In genomic region chr11:57476883-57477506, GRCh38 we compare ENCODE assay signal across 8 cellular contexts. TPM values are rescaled to one million over a fixed set of nuclear protein-coding genes. Genes with fewer than 3 reads are reported as not detected.
DNase-seq lines count a peak whose midpoint lies in the region; ATAC-seq, FAIRE-seq and TF ChIP-seq lines count a peak whose summit lies in the region.

No MANE protein-coding gene starts in this region.

- no peak overlapping the region for H3K23ac ChIP-seq in mesendoderm (ENCODE audit: low read length)

- no peak overlapping the region for H2BK15ac ChIP-seq in mesendoderm (replicated peaks; ENCODE audit: low read depth)

- H3K56ac ChIP-seq in mesendoderm (ENCODE audit: low read length): peak overlapping the region; percentile 76

- peak overlapping the region; percentile 69 for H3K27ac ChIP-seq in 22Rv1
- no peak overlapping the region for H3K27ac ChIP-seq in RWPE2 (ENCODE audit: poor library complexity, severe bottlenecking)
- no peak overlapping the region for H3K27ac ChIP-seq in mesendoderm (ENCODE audit: low read depth, low read length)
- H3K27ac ChIP-seq in caudate nucleus (ENCODE audit: low read depth, low read length): no peak overlapping the region

- H3K27me3 ChIP-seq in RWPE2 (ENCODE audit: insufficient read depth, poor library complexity, severe bottlenecking) (peaks cover 14% of the 10 kb centered on the region), mesendoderm (ENCODE audit: insufficient read depth, low read length, poor library complexity) (peaks cover 20% of the 10 kb centered on the region)

- H3K79me2 ChIP-seq in mesendoderm (ENCODE audit: control insufficient read depth, insufficient read depth, low read length): no peaks in the 10 kb centered on the region

- H3K36me3 ChIP-seq in RWPE2 (ENCODE audit: low read depth): no peaks in the 10 kb centered on the region
- no peaks in the 10 kb centered on the region for H3K36me3 ChIP-seq in mesendoderm (ENCODE audit: control insufficient read depth, insufficient read depth, low read length)

- H2AK5ac ChIP-seq in mesendoderm (ENCODE audit: low read length): no peak overlapping the region

- no peak overlapping the region for H4K8ac ChIP-seq in mesendoderm (ENCODE audit: low read depth, low read length)

- no peaks in the 10 kb centered on the region for H3K9me3 ChIP-seq in RWPE2 (ENCODE audit: severe bottlenecking)

- DNase-seq in GM13976 (ENCODE audit: low spot score) (peak; percentile 79), RWPE2 (ENCODE audit: low spot score) (no peak), dermis blood vessel endothelial cell (peak; percentile 55), mesendoderm (peak; percentile 64), caudate nucleus (lab: John Stamatoyannopoulos, UW) (no peak), RCC 7860 (ENCODE audit: low spot score) (no peak)

- WGBS in mesendoderm (ENCODE audit: extremely low coverage, insufficient coverage, low lambda C conversion rate): no CpG with 5 or more reads among the region's 17 CpGs

- H2BK120ac ChIP-seq in mesendoderm (ENCODE audit: low read depth, low read length): no peak overlapping the region

- H4K5ac ChIP-seq in mesendoderm (ENCODE audit: low read length): no peak overlapping the region

- H3K4me3 ChIP-seq in RWPE2 (ENCODE audit: severe bottlenecking): peak overlapping the region; percentile 16
- no peak overlapping the region for H3K4me3 ChIP-seq in mesendoderm (ENCODE audit: low read length)

- H3K4me2 ChIP-seq in mesendoderm (ENCODE audit: low read length): peak overlapping the region; percentile 56

- peak overlapping the region; percentile 63 for H3K9ac ChIP-seq in mesendoderm (ENCODE audit: low read length)

- no peaks in the 10 kb centered on the region for H3K4me1 ChIP-seq in RWPE2 (ENCODE audit: insufficient read depth, poor library complexity, severe bottlenecking)
- peaks cover 6% of the 10 kb centered on the region for H3K4me1 ChIP-seq in mesendoderm (ENCODE audit: control insufficient read depth, low read depth, low read length)

- no peak overlapping the region for H3K4ac ChIP-seq in mesendoderm (ENCODE audit: low read depth, low read length)

- TF ChIP-seq CTCF in 22Rv1 (IDR thresholded peaks at IDR 0.05): peak; percentile 49
- TF ChIP-seq CTCF in GM13976 (IDR thresholded peaks at IDR 0.05; ENCODE audit: borderline replicate concordance, control extremely low read depth, extremely low read depth, insufficient read depth, missing control alignments): peak; percentile 56
- peak; percentile 39 for TF ChIP-seq CTCF in RWPE2 (IDR thresholded peaks at IDR 0.05; ENCODE audit: poor library complexity, severe bottlenecking)

- no peak for FAIRE-seq in RCC 7860 (lab: Jason Lieb, UNC)

- no peak overlapping the region for H3K18ac ChIP-seq in mesendoderm (ENCODE audit: low read length)

- ATAC-seq in HG02884 (IDR thresholded peaks at IDR 0.05; ENCODE audit: unreplicated experiment) (peak; percentile 40), RWPE2 (ENCODE audit: low read depth) (peak; percentile 63)

- in situ Hi-C loops in GM13976 (cut with MboI; ENCODE audit: low sequenced_read_pairs, unreplicated experiment): no loop called here

- H3K79me1 ChIP-seq in mesendoderm (ENCODE audit: low read length): no peaks in the 10 kb centered on the region

- H2BK5ac ChIP-seq in mesendoderm (ENCODE audit: low read length): no peak overlapping the region

RNA-seq across cellular contexts. Expression of gene RTN4RL2, which starts 16.7 kb away (rescaled TPM):
- 0.14 and 0.51 TPM in 2 replicates for total RNA-seq in dermis blood vessel endothelial cell
- polyA plus RNA-seq in mesendoderm (2013, experiment 1 of 2): 4.2 TPM
- polyA plus RNA-seq in mesendoderm (2013, experiment 2 of 2): 4.5 TPM

RNA-seq across cellular contexts. Expression of gene SLC43A1, which starts 38.5 kb away (rescaled TPM):
- total RNA-seq in dermis blood vessel endothelial cell: 16.7 and 18.4 TPM in 2 replicates
- 11.1 TPM for polyA plus RNA-seq in mesendoderm (2013, experiment 1 of 2)
- 10.7 TPM for polyA plus RNA-seq in mesendoderm (2013, experiment 2 of 2)

RNA-seq across cellular contexts. Expression of gene SLC43A3, which starts 50.1 kb away (rescaled TPM):
- total RNA-seq in dermis blood vessel endothelial cell: 57.7 and 101 TPM in 2 replicates
- polyA plus RNA-seq in mesendoderm (2013, experiment 1 of 2): 28.3 TPM
- polyA plus RNA-seq in mesendoderm (2013, experiment 2 of 2): 29.2 TPM

RNA-seq across cellular contexts. Expression of gene TIMM10, which starts 53.6 kb away (rescaled TPM):
- total RNA-seq in dermis blood vessel endothelial cell: 28.1 and 39.8 TPM in 2 replicates
- polyA plus RNA-seq in mesendoderm (2013, experiment 1 of 2): 168 TPM
- 163 TPM for polyA plus RNA-seq in mesendoderm (2013, experiment 2 of 2)

Comparison
In these comparisons a context has a peak if more than half of its experiments do, and no peak if none do; other contexts are left out.
1. DNase-seq: peak in GM13976 (single experiment), dermis blood vessel endothelial cell (single experiment) and mesendoderm (single experiment); none in RWPE2 (single experiment), caudate nucleus (0 of 61) and RCC 7860 (single experiment).
2. Peak in every context shown above with its lines, with median percentiles within 50 percentile points of each other: CTCF ChIP-seq.